Comparison of ENCODE assay signal across 1 cellular context in the genomic region with DNA sequence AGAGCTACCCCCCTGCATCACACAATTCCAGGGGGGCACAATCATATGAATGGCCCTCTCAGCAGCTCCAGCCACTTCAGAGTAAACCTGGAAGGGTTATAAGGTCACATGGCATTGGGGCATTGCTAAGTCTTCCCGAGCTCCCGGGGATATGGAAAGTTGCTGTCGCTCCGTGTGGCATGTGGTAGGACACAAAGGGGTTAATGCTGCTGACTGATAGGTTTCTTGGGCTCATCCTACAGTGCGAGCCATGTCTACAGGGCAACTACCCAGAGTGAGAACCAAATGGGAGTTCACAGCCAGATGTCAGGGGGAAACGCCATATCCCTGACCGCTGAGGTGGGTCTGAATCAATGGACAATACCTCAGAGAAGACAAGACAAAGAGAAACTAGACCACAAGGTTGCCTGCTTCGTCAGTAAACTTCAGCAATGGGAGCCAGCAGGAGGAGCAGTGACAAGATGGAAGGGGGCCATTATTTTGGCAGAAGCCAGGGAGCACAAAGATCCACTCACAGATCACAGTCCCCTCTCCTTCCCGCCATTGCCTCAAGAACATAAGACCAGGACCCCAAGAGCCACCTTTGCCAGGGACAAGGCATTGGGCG.
A peak's percentile ranks its signal among the peaks of the same experiment; 100 is the strongest.
TF ChIP-seq lines count a peak whose summit lies in the region.

No MANE protein-coding gene starts in this region.

TF ChIP-seq in GM12878, 131 proteins besides CTCF, POLR2A, EP300 and RAD21 (continued from another document):
- TF ChIP-seq, protein P1, sequence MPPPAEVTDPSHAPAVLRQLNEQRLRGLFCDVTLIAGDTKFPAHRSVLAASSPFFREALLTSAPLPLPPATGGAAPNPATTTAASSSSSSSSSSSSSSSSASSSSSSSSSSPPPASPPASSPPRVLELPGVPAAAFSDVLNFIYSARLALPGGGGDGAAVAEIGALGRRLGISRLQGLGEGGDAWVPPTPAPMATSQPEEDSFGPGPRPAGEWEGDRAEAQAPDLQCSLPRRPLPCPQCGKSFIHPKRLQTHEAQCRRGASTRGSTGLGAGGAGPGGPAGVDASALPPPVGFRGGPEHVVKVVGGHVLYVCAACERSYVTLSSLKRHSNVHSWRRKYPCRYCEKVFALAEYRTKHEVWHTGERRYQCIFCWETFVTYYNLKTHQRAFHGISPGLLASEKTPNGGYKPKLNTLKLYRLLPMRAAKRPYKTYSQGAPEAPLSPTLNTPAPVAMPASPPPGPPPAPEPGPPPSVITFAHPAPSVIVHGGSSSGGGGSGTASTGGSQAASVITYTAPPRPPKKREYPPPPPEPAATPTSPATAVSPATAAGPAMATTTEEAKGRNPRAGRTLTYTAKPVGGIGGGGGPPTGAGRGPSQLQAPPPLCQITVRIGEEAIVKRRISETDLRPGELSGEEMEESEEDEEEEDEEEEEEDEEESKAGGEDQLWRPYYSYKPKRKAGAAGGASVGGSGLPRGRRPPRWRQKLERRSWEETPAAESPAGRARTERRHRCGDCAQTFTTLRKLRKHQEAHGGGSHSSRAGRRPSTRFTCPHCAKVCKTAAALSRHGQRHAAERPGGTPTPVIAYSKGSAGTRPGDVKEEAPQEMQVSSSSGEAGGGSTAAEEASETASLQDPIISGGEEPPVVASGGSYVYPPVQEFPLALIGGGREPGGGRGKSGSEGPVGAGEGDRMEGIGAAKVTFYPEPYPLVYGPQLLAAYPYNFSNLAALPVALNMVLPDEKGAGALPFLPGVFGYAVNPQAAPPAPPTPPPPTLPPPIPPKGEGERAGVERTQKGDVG (CRISPR knock-in tag; IDR thresholded peaks at IDR 0.05) = no peak
- TF ChIP-seq MEF2B (IDR thresholded peaks at IDR 0.05; ENCODE audit: partially characterized antibody, poor library complexity, severe bottlenecking) (no peak), SMC3 (IDR thresholded peaks at IDR 0.05; ENCODE audit: borderline replicate concordance, low read length) (peak; percentile 28; the same call in 1 of the 2 replicates)
